ENCODE assay signal across 8 cellular contexts in the genomic region with DNA sequence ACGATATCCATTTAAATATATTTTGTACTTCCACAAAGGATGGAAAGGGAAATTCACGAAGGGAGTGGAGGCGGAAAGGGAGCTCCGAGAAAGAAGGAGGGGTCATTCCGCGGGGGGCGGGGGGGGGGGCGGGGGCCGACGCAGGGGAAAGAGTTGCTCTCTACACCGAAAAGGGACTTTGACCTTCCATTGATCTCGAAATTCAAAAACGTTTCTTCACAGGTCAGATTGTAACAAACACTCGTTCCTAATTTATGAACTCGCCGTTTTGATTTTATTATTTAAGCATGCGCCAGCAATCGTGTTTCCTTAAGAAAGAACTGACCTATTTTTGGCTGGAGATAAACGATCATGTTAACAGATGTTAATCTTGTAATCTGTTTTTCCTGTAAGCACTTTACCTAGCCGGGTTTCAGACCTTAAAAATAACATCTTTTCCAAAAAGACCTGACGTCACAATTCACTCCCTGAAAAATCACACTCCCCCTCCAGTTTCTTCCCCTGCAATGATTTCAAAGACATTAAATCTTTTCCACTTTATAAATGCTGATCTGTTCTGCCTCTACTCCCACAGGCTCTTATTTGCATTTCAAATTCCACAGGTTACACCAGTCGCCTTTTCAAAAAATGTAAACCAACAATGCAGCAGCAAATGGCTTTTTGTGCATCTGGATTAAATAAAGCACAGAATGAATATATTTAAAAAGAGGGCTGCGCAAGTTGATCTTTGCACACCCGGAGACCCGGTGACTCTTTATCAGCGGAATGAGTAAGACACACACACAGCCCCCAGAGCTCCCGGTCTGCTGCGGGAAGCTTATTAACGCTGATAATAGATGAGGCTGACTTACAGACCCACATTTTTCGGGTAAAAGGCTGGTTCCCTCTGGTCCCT. TPM values are rescaled to one million over a fixed set of nuclear protein-coding genes. Genes with fewer than 3 reads are reported as not detected.
DNase-seq lines count a peak whose midpoint lies in the region; ATAC-seq and TF ChIP-seq lines count a peak whose summit lies in the region.

No MANE protein-coding gene starts in this region.

- ATAC-seq in GM18520 (IDR thresholded peaks at IDR 0.05; ENCODE audit: unreplicated experiment) (peak; percentile 14), HG03060 (IDR thresholded peaks at IDR 0.05; ENCODE audit: low read depth, unreplicated experiment) (peak; percentile 13)

- H3K36me3 ChIP-seq in right atrium auricular region: no peaks in the 10 kb centered on the region
- H3K36me3 ChIP-seq in rectal smooth muscle tissue (ENCODE audit: control insufficient read depth, insufficient read depth, low read length): no peaks in the 10 kb centered on the region

- peak overlapping the region; percentile 45 for H3K9ac ChIP-seq in rectal smooth muscle tissue (ENCODE audit: low read length)

- no peaks in the 10 kb centered on the region for H3K9me3 ChIP-seq in right atrium auricular region

- H3K27me3 ChIP-seq in right atrium auricular region (no peaks in the 10 kb centered on the region), rectal smooth muscle tissue (ENCODE audit: control insufficient read depth, insufficient read depth, low read length) (no peaks in the 10 kb centered on the region)

- peak overlapping the region; percentile 93 for H3K27ac Mint-ChIP-seq in activated naive CD8-positive, alpha-beta T cell treated with anti-CD3 and anti-CD28 coated beads for 36 hours

- H3K4me1 Mint-ChIP-seq in activated naive CD8-positive, alpha-beta T cell treated with anti-CD3 and anti-CD28 coated beads for 36 hours: peaks cover 36% of the 10 kb centered on the region

- H3K4me1 ChIP-seq in right atrium auricular region (peaks cover 0 to 33% of the 10 kb centered on the region in 2 donors), rectal smooth muscle tissue (ENCODE audit: control insufficient read depth, insufficient read depth, low read length) (peaks cover 6% of the 10 kb centered on the region)

- no peaks in the 10 kb centered on the region for H3K9me3 Mint-ChIP-seq in activated naive CD8-positive, alpha-beta T cell treated with anti-CD3 and anti-CD28 coated beads for 36 hours

- DNase-seq in AG08395 (ENCODE audit: low spot score) (peak; percentile 61), NCI-H748 treated with DMSO at 0.1 percent for 48 hours (lab: John Stamatoyannopoulos, UW) (peak; percentile 86), right atrium auricular region (ENCODE audit: low spot score) (peak; percentile 67), dedifferentiated amniotic fluid mesenchymal stem cell (ENCODE audit: extremely low spot score) (no peak)
- DNase-seq in activated naive CD8-positive, alpha-beta T cell treated with anti-CD3 and anti-CD28 coated beads for 36 hours: peak; percentile 17

- TF ChIP-seq CTCF in right atrium auricular region (IDR thresholded peaks at IDR 0.05): no peak

- H3K36me3 Mint-ChIP-seq in activated naive CD8-positive, alpha-beta T cell treated with anti-CD3 and anti-CD28 coated beads for 36 hours: no peaks in the 10 kb centered on the region

- H3K27me3 Mint-ChIP-seq in activated naive CD8-positive, alpha-beta T cell treated with anti-CD3 and anti-CD28 coated beads for 36 hours: peaks cover 16% of the 10 kb centered on the region

- H3K4me3 ChIP-seq in right atrium auricular region: peak overlapping the region; percentile 58 to 87
- H3K4me3 ChIP-seq in rectal smooth muscle tissue (ENCODE audit: low read length): peak overlapping the region; percentile 94

- peak overlapping the region; percentile 88 for H3K4me3 Mint-ChIP-seq in activated naive CD8-positive, alpha-beta T cell treated with anti-CD3 and anti-CD28 coated beads for 36 hours

- H3K27ac ChIP-seq in right atrium auricular region (peak overlapping the region; percentile 85 to 87), rectal smooth muscle tissue (ENCODE audit: low read depth, low read length) (peak overlapping the region; percentile 92)

RNA-seq across cellular contexts. Expression of a gene that starts 1.6 kb away (rescaled TPM):
- total RNA-seq in activated naive CD8-positive, alpha-beta T cell treated with anti-CD3 and anti-CD28 coated beads for 36 hours: 1 to 10 TPM; 6.5 to 8.6 TPM
- total RNA-seq in right atrium auricular region: 10 to 100 TPM; 11.0 to 14.0 TPM
